ENCODE assay signal across 12 cellular contexts in genomic region chr10:124296121-124296812, GRCh38.
DNase-seq lines count a peak whose midpoint lies in the region; ATAC-seq and TF ChIP-seq lines count a peak whose summit lies in the region.
"Had no signal": no experiment of that assay in that cellular context is flagged by ENCODE, and none has a peak within 500 bp of the region (broad histone marks: within the 10 kb centered on the region; RNA-seq: fewer than 3 reads in every experiment).

No MANE protein-coding gene starts in this region.

- intact Hi-C loops in activated T-helper 2 cell treated with anti-CD3 and anti-CD28 coated beads, Interferon-gamma antibody, Interleukin-2, Interleukin-4, amounts not matched to agents 10 μg/mL and 5 μg/mL and 100 μg/mL, durations not matched to agents 14 hours and 24 hours and 36 hours (cut with micrococcal nuclease), result no loop called here

- DNase-seq in NCI-H2171 treated with DMSO at 0.1 percent for 48 hours (lab: John Stamatoyannopoulos, UW), result peak; percentile 30
- DNase-seq in NCI-H2171 (lab: John Stamatoyannopoulos, UW), result no peak
- peak; percentile 52 for DNase-seq in NCI-H1105 (lab: John Stamatoyannopoulos, UW)
- DNase-seq in astrocyte of the cerebellum (ENCODE audit: low read depth), result peak; percentile 39
- DNase-seq in mesenteric fat pad (ENCODE audit: low spot score), result peak; percentile 81
- no peak for DNase-seq in activated T-helper 2 cell treated with anti-CD3 and anti-CD28 coated beads, Interferon-gamma antibody, Interleukin-2, Interleukin-4, amounts not matched to agents 10 μg/mL and 5 μg/mL and 100 μg/mL, durations not matched to agents 14 hours and 24 hours and 36 hours (ENCODE audit: low spot score)
- no peak for DNase-seq in germinal center (ENCODE audit: low spot score)
- DNase-seq: NCI-H446; stimulated activated CD4-positive, alpha-beta T cell treated with anti-CD3 and anti-CD28 coated beads, Interleukin-1b, Interleukin-23, amount 100 ng/mL, for 48 hours had no signal

- in situ Hi-C loops in astrocyte of the cerebellum (cut with HindIII; ENCODE audit: low sequenced_read_pairs), result no loop called here

- no peaks in the 10 kb centered on the region for H3K36me3 Mint-ChIP-seq in activated T-helper 2 cell treated with anti-CD3 and anti-CD28 coated beads, Interferon-gamma antibody, Interleukin-2, Interleukin-4, amounts not matched to agents 10 μg/mL and 5 μg/mL and 100 μg/mL, durations not matched to agents 14 hours and 24 hours and 36 hours (ENCODE audit: low read depth)

- no peak for ATAC-seq in GM18868 (IDR thresholded peaks at IDR 0.05; ENCODE audit: unreplicated experiment)

- H3K4me1 Mint-ChIP-seq in activated T-helper 2 cell treated with anti-CD3 and anti-CD28 coated beads, Interferon-gamma antibody, Interleukin-2, Interleukin-4, amounts not matched to agents 10 μg/mL and 5 μg/mL and 100 μg/mL, durations not matched to agents 14 hours and 24 hours and 36 hours (ENCODE audit: low read depth), result no peaks in the 10 kb centered on the region

- TF ChIP-seq CTCF in astrocyte of the cerebellum (IDR thresholded peaks at IDR 0.05; ENCODE audit: low read depth, low read length, missing control alignments), result peak; percentile 13

- no peaks in the 10 kb centered on the region for H3K27me3 Mint-ChIP-seq in activated T-helper 2 cell treated with anti-CD3 and anti-CD28 coated beads, Interferon-gamma antibody, Interleukin-2, Interleukin-4, amounts not matched to agents 10 μg/mL and 5 μg/mL and 100 μg/mL, durations not matched to agents 14 hours and 24 hours and 36 hours (ENCODE audit: low read depth)

- H3K4me3 ChIP-seq in astrocyte of the cerebellum (ENCODE audit: low read depth, low read length), result no peak overlapping the region

- H3K9me3 Mint-ChIP-seq in activated T-helper 2 cell treated with anti-CD3 and anti-CD28 coated beads, Interferon-gamma antibody, Interleukin-2, Interleukin-4, amounts not matched to agents 10 μg/mL and 5 μg/mL and 100 μg/mL, durations not matched to agents 14 hours and 24 hours and 36 hours, result peaks cover 11% of the 10 kb centered on the region

- H3K4me3 Mint-ChIP-seq in activated T-helper 2 cell treated with anti-CD3 and anti-CD28 coated beads, Interferon-gamma antibody, Interleukin-2, Interleukin-4, amounts not matched to agents 10 μg/mL and 5 μg/mL and 100 μg/mL, durations not matched to agents 14 hours and 24 hours and 36 hours (ENCODE audit: low read depth), result no peak overlapping the region
- H3K4me3 Mint-ChIP-seq: activated T-helper 1 cell treated with anti-CD3 and anti-CD28 coated beads, Interleukin-12 subunit alpha, Interleukin-12 subunit beta, Interleukin-2, Interleukin-4 antibody, amounts not matched to agents 30 ng/mL and 10 ng/mL and 1 ng/mL, durations not matched to agents 14 hours and 24 hours and 36 hours; neural crest cell had no signal

- no peak overlapping the region for H3K27ac Mint-ChIP-seq in activated T-helper 2 cell treated with anti-CD3 and anti-CD28 coated beads, Interferon-gamma antibody, Interleukin-2, Interleukin-4, amounts not matched to agents 10 μg/mL and 5 μg/mL and 100 μg/mL, durations not matched to agents 14 hours and 24 hours and 36 hours
- H3K27ac Mint-ChIP-seq: activated T-helper 1 cell treated with anti-CD3 and anti-CD28 coated beads, Interleukin-12 subunit alpha, Interleukin-12 subunit beta, Interleukin-2, Interleukin-4 antibody, amounts not matched to agents 30 ng/mL and 10 ng/mL and 1 ng/mL, durations not matched to agents 14 hours and 24 hours and 36 hours had no signal

Comparison
In these comparisons a context has a peak if more than half of its experiments do, and no peak if none do; other contexts are left out.
1. DNase-seq: peak in NCI-H2171 treated with DMSO at 0.1 percent for 48 hours (single experiment), NCI-H1105 (single experiment), astrocyte of the cerebellum (single experiment) and mesenteric fat pad (single experiment); none in NCI-H2171 (single experiment), activated T-helper 2 cell treated with anti-CD3 and anti-CD28 coated beads, Interferon-gamma antibody, Interleukin-2, Interleukin-4, amounts not matched to agents 10 μg/mL and 5 μg/mL and 100 μg/mL, durations not matched to agents 14 hours and 24 hours and 36 hours (single experiment) and germinal center (single experiment).